In genomic region chr1:222975472-222976122, GRCh38 we compare ENCODE assay signal across 20 cellular contexts.
A peak's percentile ranks its signal among the peaks of the same experiment; 100 is the strongest.
DNase-seq lines count a peak whose midpoint lies in the region; ATAC-seq, FAIRE-seq and TF ChIP-seq lines count a peak whose summit lies in the region.
"Had no signal": no experiment of that assay in that cellular context is flagged by ENCODE, and none has a peak within 500 bp of the region (broad histone marks: within the 10 kb centered on the region; RNA-seq: fewer than 3 reads in every experiment).

No MANE protein-coding gene starts in this region.

- BruUV-seq in Calu3 (replicated peaks; lab: Mats Ljungman, UMichigan), result no TSS peak

- CTCF ChIA-PET in Calu3 (lab: Charles Lee), result interaction anchor here (1.0 kb wide), 1 partner anchor 25 kb away, joined by 3 read pairs; no protein-coding TSS in a partner anchor

- H3K9me3 ChIP-seq in heart left ventricle (no peaks in the 10 kb centered on the region), pancreas (no peaks in the 10 kb centered on the region)
- H3K9me3 ChIP-seq: prostate gland, upper lobe of left lung had no signal

- no peaks in the 10 kb centered on the region for H3K9me3 Mint-ChIP-seq in Calu3 (ENCODE audit: low read depth, unreplicated experiment)

- no peaks in the 10 kb centered on the region for H3K27me3 Mint-ChIP-seq in Calu3 (ENCODE audit: unreplicated experiment)
- H3K27me3 Mint-ChIP-seq: IgD-negative memory B cell had no signal

- H3K4me3 ChIP-seq in heart left ventricle (no peak overlapping the region), pancreas (no peak overlapping the region)
- H3K4me3 ChIP-seq: prostate gland, upper lobe of left lung had no signal

- no peak overlapping the region for H3K4me3 Mint-ChIP-seq in Calu3 (ENCODE audit: low read depth, unreplicated experiment)
- H3K4me3 Mint-ChIP-seq: IgD-negative memory B cell had no signal

- peaks cover 0 to 19% (median 6%) of the 10 kb centered on the region in 12 donors for H3K4me1 ChIP-seq in heart left ventricle
- H3K4me1 ChIP-seq in pancreas, result no peaks in the 10 kb centered on the region
- H3K4me1 ChIP-seq: prostate gland had no signal

- peak; percentile 59 to 86 (median 77) for ATAC-seq in heart left ventricle
- ATAC-seq in pancreas, result peak; percentile 46 to 69 (median 57)
- no peak for ATAC-seq in HG02759 (IDR thresholded peaks at IDR 0.05; ENCODE audit: unreplicated experiment)

- WGBS in heart left ventricle, 4 donors, result 53 to 67% (median 61%) methylated on average over 6 of the region's 6 CpGs
- 33 to 39% methylated on average over 6 of the region's 6 CpGs for WGBS in pancreas, 2 donors

- peak overlapping the region in 2 of 12 donors; percentile 13 to 68 for H3K27ac ChIP-seq in heart left ventricle
- no peak overlapping the region for H3K27ac ChIP-seq in pancreas
- H3K27ac ChIP-seq: prostate gland had no signal

- FAIRE-seq in pancreas (lab: Jason Lieb, UNC), result no peak
- FAIRE-seq: endometrium, kidney, TTC549 had no signal

- DNase-seq in DMS79 (lab: John Stamatoyannopoulos, UW), result peak; percentile 23
- peak; percentile 40 for DNase-seq in OCI-M1 (lab: John Stamatoyannopoulos, UW)
- no peak for DNase-seq in heart left ventricle
- no peak for DNase-seq in pancreas
- DNase-seq in Calu3, result no peak
- no peak for DNase-seq in OCI-M2 (lab: John Stamatoyannopoulos, UW; ENCODE audit: unreplicated experiment)
- DNase-seq in stimulated activated CD4-positive, alpha-beta T cell treated with anti-CD3 and anti-CD28 coated beads, Interleukin-4, amount 100 ng/mL, for 4 hours, result no peak
- DNase-seq: activated CD4-positive, alpha-beta T cell treated with anti-CD3 and anti-CD28 coated beads, Interleukin-2, amount 50 U/mL, for 4 hours; activated T-cell treated with anti-CD3 and anti-CD28 coated beads, Interleukin-2, amount 50 U/mL, for 48 hours; cerebellar nuclear complex; H7; kidney; NCI-H1105 treated with DMSO at 0.1 percent for 48 hours; stimulated activated CD4-positive, alpha-beta T cell treated with anti-CD3 and anti-CD28 coated beads, Interleukin-2, amount 100 ng/mL, for 48 hours; upper lobe of left lung had no signal

- TF ChIP-seq POLR2A in heart left ventricle (IDR thresholded peaks at IDR 0.05), result no peak

- intact Hi-C loops in heart left ventricle (cut with DNase I), result no loop called here
- intact Hi-C loops in pancreas (cut with DNase I), result no loop called here
- intact Hi-C loops in Calu3 (cut with micrococcal nuclease; ENCODE audit: unreplicated experiment), result no loop called here

- H3K4me1 Mint-ChIP-seq in Calu3 (ENCODE audit: low read depth, unreplicated experiment), result no peaks in the 10 kb centered on the region

- H3K27me3 ChIP-seq in heart left ventricle (no peaks in the 10 kb centered on the region), pancreas (no peaks in the 10 kb centered on the region)
- H3K27me3 ChIP-seq: upper lobe of left lung had no signal

- TF ChIP-seq CTCF in heart left ventricle (IDR thresholded peaks at IDR 0.05) (no peak), pancreas (IDR thresholded peaks at IDR 0.05) (no peak), Calu3 (IDR thresholded peaks at IDR 0.05; ENCODE audit: unreplicated experiment) (no peak)

- no peak overlapping the region for H3K27ac Mint-ChIP-seq in Calu3 (ENCODE audit: unreplicated experiment)
- H3K27ac Mint-ChIP-seq: IgD-negative memory B cell had no signal

- no peaks in the 10 kb centered on the region for H3K36me3 ChIP-seq in heart left ventricle
- H3K36me3 ChIP-seq in pancreas, result no peaks in the 10 kb centered on the region
- H3K36me3 ChIP-seq: prostate gland, upper lobe of left lung had no signal

- H3K36me3 Mint-ChIP-seq in Calu3 (ENCODE audit: insufficient read depth, unreplicated experiment), result no peaks in the 10 kb centered on the region

Comparison
In these comparisons a context has a peak if more than half of its experiments do, and no peak if none do; other contexts are left out.
1. DNase-seq: peak in DMS79 (single experiment) and OCI-M1 (single experiment); none in heart left ventricle (0 of 5), pancreas (0 of 6), Calu3 (single experiment), OCI-M2 (single experiment) and stimulated activated CD4-positive, alpha-beta T cell treated with anti-CD3 and anti-CD28 coated beads, Interleukin-4, amount 100 ng/mL, for 4 hours (0 of 2).